Comparison of ENCODE assay signal across 8 cellular contexts in the genomic region with DNA sequence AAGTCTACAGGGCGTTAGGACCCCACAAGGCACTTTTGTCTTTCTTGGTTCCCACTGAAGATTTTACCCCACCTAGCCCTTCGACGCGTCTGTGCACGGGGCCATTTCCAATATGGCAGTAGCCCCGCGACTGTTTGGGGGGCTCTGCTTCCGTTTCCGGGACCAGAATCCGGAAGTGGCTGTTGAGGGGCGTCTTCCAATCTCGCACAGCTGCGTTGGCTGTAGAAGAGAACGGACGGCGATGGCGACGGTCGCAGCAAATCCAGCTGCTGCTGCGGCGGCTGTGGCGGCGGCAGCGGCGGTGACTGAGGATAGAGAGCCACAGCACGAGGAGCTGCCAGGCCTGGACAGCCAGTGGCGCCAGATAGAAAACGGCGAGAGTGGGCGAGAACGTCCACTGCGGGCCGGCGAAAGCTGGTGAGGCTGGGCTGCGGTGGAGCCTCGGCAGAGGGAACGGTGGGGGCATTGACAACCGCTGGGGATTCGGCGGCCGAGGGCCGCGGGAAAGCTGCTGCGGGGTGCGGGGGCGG. TPM values are rescaled to one million over a fixed set of nuclear protein-coding genes. Genes with fewer than 3 reads are reported as not detected.
DNase-seq lines count a peak whose midpoint lies in the region; ATAC-seq, FAIRE-seq and TF ChIP-seq lines count a peak whose summit lies in the region.

A gene (plus strand): TSS at position 207 of the 530 bp plus-strand sequence. CDS start 35 bp downstream, at position 242.

- no peaks in the 10 kb centered on the region for H3K27me3 Mint-ChIP-seq in CD4-positive, alpha-beta T cell

- H3K4me3 Mint-ChIP-seq in CD4-positive, alpha-beta T cell, result peak within 1 kb of the TSS; percentile 91

- no peaks in the 10 kb centered on the region for H3K4me1 ChIP-seq in GM12878 (ENCODE audit: control insufficient read depth, insufficient read depth, low read length)

- H3K4me3 ChIP-seq in GM12878, result peak within 1 kb of the TSS; percentile 68; the same call in 1 of the 2 replicates
- H3K4me3 ChIP-seq in retinal pigment epithelial cell (ENCODE audit: low read length), result peak within 1 kb of the TSS; percentile 72

- peak within 1 kb of the TSS; percentile 95 for H3K27ac ChIP-seq in CD4-positive, alpha-beta T cell (ENCODE audit: low read depth, low read length)
- H3K27ac ChIP-seq in KOPT-K1 (ENCODE audit: low read depth, low read length, poor library complexity, severe bottlenecking), result peak within 1 kb of the TSS; percentile 82
- H3K27ac ChIP-seq in GM12878 (ENCODE audit: control insufficient read depth, insufficient read depth), result peak within 1 kb of the TSS; percentile 79

- peaks cover 24% of the 10 kb centered on the region for H3K36me3 Mint-ChIP-seq in CD4-positive, alpha-beta T cell (ENCODE audit: low read depth)

- SMC1A ChIA-PET in GM12878 (lab: Charles Lee; ENCODE audit: uncharacterized antibody, unreplicated experiment), result interaction anchor here (1.3 to 1.6 kb wide), 2 partner anchors 15 to 152 kb away, joined by 3 to 6 read pairs; no protein-coding TSS in a partner anchor

- in situ Hi-C loops in GM12878 (cut with MboI), result no loop called here

- intact Hi-C loops in CD4-positive, alpha-beta T cell (cut with DNase I, micrococcal nuclease), result loop anchor here (1.0 to 5.0 kb wide), 4 partner anchors 15 to 152 kb away; a partner anchor contains a TSS
- intact Hi-C loops in GM12878 (cut with micrococcal nuclease; ENCODE audit: unreplicated experiment), result loop anchor here (2.0 to 5.0 kb wide), 2 partner anchors 129 to 250 kb away; a partner anchor contains a TSS

- POLR2A ChIA-PET in CD4-positive, alpha-beta T cell (lab: Charles Lee), result interaction anchor here (0.8 to 3.5 kb wide), 18 partner anchors 13 to 1923 kb away, joined by 3 to 137 read pairs (median 4); a partner anchor contains a TSS
- POLR2A ChIA-PET in GM12878 (lab: Charles Lee), result interaction anchor here (0.6 to 2.7 kb wide), 9 partner anchors 15 to 1452 kb away, joined by 3 to 29 read pairs (median 4); a partner anchor contains a TSS

- H3K9ac ChIP-seq in GM12878 (ENCODE audit: control insufficient read depth, insufficient read depth, low read length), result peak within 1 kb of the TSS; percentile 76

- peak; percentile 1 for ATAC-seq in CD4-positive, alpha-beta T cell (ENCODE audit: poor library complexity)
- peak; percentile 17 for ATAC-seq in GM19438 (IDR thresholded peaks at IDR 0.05; ENCODE audit: low read depth, unreplicated experiment)
- peak; percentile 65 for ATAC-seq in GM12878
- no peak for ATAC-seq in HG03520 (IDR thresholded peaks at IDR 0.05; ENCODE audit: unreplicated experiment)

- 28% methylated on average over 44 of the region's 46 CpGs for WGBS in GM12878 (ENCODE audit: insufficient coverage, insufficient replicate concordance, low lambda C conversion rate, missing lambda C conversion rate)

- peaks cover 16% of the 10 kb centered on the region for H3K79me2 ChIP-seq in GM12878 (ENCODE audit: control insufficient read depth, insufficient read depth, low read length)

- H4K20me1 ChIP-seq in GM12878 (ENCODE audit: control insufficient read depth, insufficient read depth), result no peaks in the 10 kb centered on the region

- CTCF ChIA-PET in CD4-positive, alpha-beta T cell (lab: Charles Lee), result interaction anchor here (1.7 kb wide), 1 partner anchor 88 kb away, joined by 6 read pairs; a partner anchor contains a TSS
- CTCF ChIA-PET in GM12878 (lab: Yijun Ruan, JAX), result interaction anchor here (1.0 kb wide), 2 partner anchors 15 to 129 kb away, joined by 4 to 5 read pairs; a partner anchor contains a TSS

- no peaks in the 10 kb centered on the region for H3K9me3 ChIP-seq in CD4-positive, alpha-beta T cell (ENCODE audit: control insufficient read depth, low read length)
- H3K9me3 ChIP-seq in KOPT-K1 (ENCODE audit: insufficient read depth, low read length, poor library complexity, severe bottlenecking), result no peaks in the 10 kb centered on the region
- no peaks in the 10 kb centered on the region for H3K9me3 ChIP-seq in GM12878 (replicated peaks; ENCODE audit: control insufficient read depth, insufficient read depth, low read length)

- H3K36me3 ChIP-seq in KOPT-K1 (ENCODE audit: insufficient read depth, low read length), result peaks cover 36% of the 10 kb centered on the region
- peaks cover 4 to 7% of the 10 kb centered on the region in 2 experiments; a peak in 2 of 4 replicates for H3K36me3 ChIP-seq in GM12878 (ENCODE audit: control insufficient read depth in 2 of 2, insufficient read depth in 2 of 2, low read length in 1 of 2)

- no peak for TF ChIP-seq EP300 in GM12878 (IDR thresholded peaks at IDR 0.05; ENCODE audit: borderline replicate concordance in 1 of 2, control insufficient read depth in 1 of 2, low read depth in 2 of 2, low read length in 2 of 2)

- no peak for FAIRE-seq in GM12878 (lab: Jason Lieb, UNC)

- RAD21 ChIA-PET in GM12878 (lab: Charles Lee; ENCODE audit: unreplicated experiment), result interaction anchor here (0.6 to 2.4 kb wide), 5 partner anchors 15 to 672 kb away, joined by 3 to 9 read pairs (median 5); a partner anchor contains a TSS

- H3K4me2 ChIP-seq in GM12878 (ENCODE audit: control insufficient read depth, insufficient read depth), result peak within 1 kb of the TSS; percentile 26; the same call in 1 of the 2 replicates

- peaks cover 31% of the 10 kb centered on the region for H3K4me1 Mint-ChIP-seq in CD4-positive, alpha-beta T cell (ENCODE audit: low read depth)

- H3K27me3 ChIP-seq in CD4-positive, alpha-beta T cell (ENCODE audit: control insufficient read depth, insufficient read depth, low read length), result no peaks in the 10 kb centered on the region
- H3K27me3 ChIP-seq in GM12878 (replicated peaks in 1 of 2; ENCODE audit: control insufficient read depth in 2 of 2, insufficient read depth in 2 of 2, low read length in 1 of 2), result no peaks in the 10 kb centered on the region

- no peak for TF ChIP-seq RAD21 in GM12878 (IDR thresholded peaks at IDR 0.05; ENCODE audit: insufficient read depth, low read depth, low read length)

- H3K9me3 Mint-ChIP-seq in CD4-positive, alpha-beta T cell, result no peaks in the 10 kb centered on the region

- peak in 9 of 10 experiments; percentile 12 to 51 (median 30) for DNase-seq in CD4-positive, alpha-beta T cell
- DNase-seq in T follicular helper cell (ENCODE audit: low read depth) (peak; percentile 12), GM12878 (ENCODE audit: low read depth, low spot score) (no peak), hypothalamus (lab: John Stamatoyannopoulos, UW) (peak in 38 of 51 donors; percentile 2 to 71 (median 32)), retinal pigment epithelial cell (ENCODE audit: low read depth) (no peak)

- TF ChIP-seq POLR2A in GM12878 (IDR thresholded peaks at IDR 0.05; ENCODE audit: low read depth, low read length), result peak; percentile 95

- no TSS peak for BruUV-seq in GM12878 (replicated peaks; lab: Mats Ljungman, UMichigan)

- peak within 1 kb of the TSS; percentile 93 for H3K27ac Mint-ChIP-seq in CD4-positive, alpha-beta T cell

- peak within 1 kb of the TSS; percentile 16 for H2AFZ ChIP-seq in GM12878 (ENCODE audit: control insufficient read depth, low read depth, low read length)

- no peak for TF ChIP-seq CTCF in CD4-positive, alpha-beta T cell (IDR thresholded peaks at IDR 0.05)
- TF ChIP-seq CTCF in GM12878 (IDR thresholded peaks at IDR 0.05 in 2 of 3, conservative IDR thresholded peaks at IDR 0.05 in 1 of 3; ENCODE audit: control insufficient read depth in 2 of 3, extremely low read depth in 1 of 3, insufficient read depth in 1 of 3, low read depth in 3 of 3, low read length in 3 of 3) (no peak), retinal pigment epithelial cell (conservative IDR thresholded peaks at IDR 0.05; ENCODE audit: low read depth, low read length) (no peak)

TF ChIP-seq in GM12878, 131 proteins besides CTCF, POLR2A, EP300 and RAD21 (continues in another document):
- TF ChIP-seq TAF1 (IDR thresholded peaks at IDR 0.05; ENCODE audit: borderline replicate concordance, low read depth, low read length), result peak; percentile 78; the same call in 1 of the 2 replicates
- TF ChIP-seq POLR2AphosphoS2 (IDR thresholded peaks at IDR 0.05; ENCODE audit: low read depth, low read length), result peak; percentile 85; the same call in 1 of the 2 replicates
- peak; percentile 46; the same call in 1 of the 2 replicates for TF ChIP-seq SMAD5 (IDR thresholded peaks at IDR 0.05; ENCODE audit: low read depth)
- TF ChIP-seq SIN3A (IDR thresholded peaks at IDR 0.05; ENCODE audit: low read depth, low read length), result peak; percentile 46; the same call in 1 of the 2 replicates
- TF ChIP-seq CHD2 (IDR thresholded peaks at IDR 0.05; ENCODE audit: borderline replicate concordance, low read depth, low read length), result no peak
- 0 out of 2 replicates have a peak, but pooled peaks have one; percentile 11 for TF ChIP-seq FOXM1 (IDR thresholded peaks at IDR 0.05; ENCODE audit: low read depth, low read length)
- peak; percentile 65; the same call in 1 of the 2 replicates for TF ChIP-seq SMARCA5 (IDR thresholded peaks at IDR 0.05)
- no peak for TF ChIP-seq MTA2 (IDR thresholded peaks at IDR 0.05; ENCODE audit: low read depth)
- TF ChIP-seq ASH2L (IDR thresholded peaks at IDR 0.05; ENCODE audit: borderline replicate concordance, low read depth), result no peak

RNA-seq across cellular contexts. Expression of the gene that starts here (rescaled TPM):
- total RNA-seq in CD4-positive, alpha-beta T cell, result 10 to 100 TPM; 62.6 to 66.2 TPM
- total RNA-seq in GM12878 (2013; cell fraction: nucleolus; rRNA removed), result 57.1 and 66.4 TPM in 2 replicates
- total RNA-seq in GM12878 (2014; rRNA removed) (15.8 and 20.0 TPM in 2 replicates), GM12878 (2014; rRNA removed; fragmentation: Illumina TruSeq; extraction: Trizol) (13.1 and 14.6 TPM in 2 replicates), GM12878 (2021) (37.5 and 42.3 TPM in 2 replicates)
- polyA plus RNA-seq in GM12878 (2011; ENCODE audit: low read depth), result 22.8 TPM
- polyA plus RNA-seq in GM12878 (2011; rRNA removed) (9.1 and 24.7 TPM in 2 replicates), GM12878 (2014; fragmentation: Illumina TruSeq; extraction: Trizol) (19.9 and 21.0 TPM in 2 replicates), GM12878 (2014; fragmentation: Nextera tagmentation; extraction: Ambion mirVana) (1 to 10 TPM; 3.3 to 5.9 TPM), GM12878 (2014; rRNA removed) (21.8 and 25.1 TPM in 2 replicates), GM12878 (2016; fragmentation: Nextera tagmentation; extraction: Ambion mirVana) (10 to 100 TPM; 42.5 to 44.0 TPM)
- polyA plus RNA-seq in GM12878 (2011; cell fraction: cytosol; rRNA removed), result 18.6 and 21.9 TPM in 2 replicates
- 79.1 and 80.0 TPM in 2 replicates for polyA plus RNA-seq in GM12878 (2011; cell fraction: nucleus; rRNA removed)
- polyA plus RNA-seq in GM12878 (2012), result 43.0 and 52.9 TPM in 2 replicates
- polyA minus RNA-seq in GM12878 (2011; rRNA and poly(A)+ RNA removed), result 50.6 and 62.9 TPM in 2 replicates
- polyA minus RNA-seq in GM12878 (2011; cell fraction: cytosol; rRNA and poly(A)+ RNA removed), result 19.5 and 23.9 TPM in 2 replicates
- polyA minus RNA-seq in GM12878 (2011; cell fraction: nucleus; rRNA and poly(A)+ RNA removed), result 31.4 and 64.7 TPM in 2 replicates

Comparison
In these comparisons a context has a peak if more than half of its experiments do, and no peak if none do; other contexts are left out.
1. DNase-seq: peak in CD4-positive, alpha-beta T cell (9 of 10), T follicular helper cell (single experiment) and hypothalamus (38 of 51); none in GM12878 (single experiment) and retinal pigment epithelial cell (single experiment).
2. Peak in every context shown above with its lines, with median percentiles within 50 percentile points of each other: H3K27ac ChIP-seq.